Comparison of ENCODE assay signal across 28 cellular contexts in the genomic region with DNA sequence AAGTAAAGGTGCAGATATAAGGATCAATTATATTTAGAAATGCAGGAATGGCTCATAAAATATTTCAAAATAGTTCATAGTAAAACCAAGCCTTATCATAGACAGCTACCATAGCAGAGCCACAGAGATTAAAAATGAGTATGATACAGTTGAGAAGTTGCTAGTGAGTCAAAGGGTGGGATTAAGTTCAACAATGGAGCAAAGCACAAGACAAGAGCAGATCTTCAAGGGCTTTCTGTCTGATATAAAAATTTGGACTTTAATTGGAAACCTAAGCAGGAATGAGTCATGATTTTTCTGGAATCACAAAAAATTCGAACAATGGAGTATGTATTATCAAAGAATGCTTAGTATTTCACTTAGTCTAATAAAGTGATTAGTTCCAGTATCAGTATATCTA.
"Had no signal": no experiment of that assay in that cellular context is flagged by ENCODE, and none has a peak within 500 bp of the region (broad histone marks: within the 10 kb centered on the region; RNA-seq: fewer than 3 reads in every experiment).

No MANE protein-coding gene starts in this region.

- H3K4me2 ChIP-seq: PC-9 had no signal

- H3K27ac ChIP-seq: coronary artery, PC-9, RWPE1 had no signal

- H2AFZ ChIP-seq: PC-9 had no signal

- H3K27me3 ChIP-seq: MG63 had no signal

- DNase-seq: activated CD4-positive, alpha-beta T cell treated with anti-CD3 and anti-CD28 coated beads for 36 hours; activated CD4-positive, alpha-beta T cell treated with anti-CD3 and anti-CD28 coated beads, Interleukin-2, amount 10 ng/mL, durations not matched to agents 7 days and 5 days; activated CD4-positive, alpha-beta T cell treated with anti-CD3 and anti-CD28 coated beads, Interleukin-2, amount 50 U/mL, for 48 hours; activated CD8-positive, alpha-beta T cell treated with anti-CD3 and anti-CD28 coated beads, Interleukin-2, amount 10 ng/mL, durations not matched to agents 7 days and 5 days; activated gamma-delta T cell; activated naive CD4-positive, alpha-beta T cell treated with Interleukin-2 at 50 U/mL for 16 hours; activated naive CD8-positive, alpha-beta T cell treated with anti-CD3 and anti-CD28 coated beads, Interleukin-2, amount 10 ng/mL, durations not matched to agents 7 days and 5 days; activated T-cell treated with anti-CD3 and anti-CD28 coated beads, Interleukin-2, amount 50 U/mL, for 24 hours; Karpas-422; MG63; MV-4-11; NCI-H1092; NCI-H1417; NCI-H187 treated with DMSO at 0.1 percent for 48 hours; NCI-H2081; NCI-H2171 treated with DMSO at 0.1 percent for 48 hours; NCI-H2227 treated with DMSO at 0.1 percent for 48 hours; NCI-H446 treated with DMSO at 0.1 percent for 48 hours; NCI-H524; NCI-H69; NCI-H82; PC-9; SIG-M5 had no signal

- H3K4me3 ChIP-seq: coronary artery, MG63, PC-9 had no signal

- H3K36me3 ChIP-seq: MG63 had no signal

- H3K9me3 ChIP-seq: MG63 had no signal

- ATAC-seq: activated CD4-positive, alpha-beta T cell treated with anti-CD3 and anti-CD28 coated beads for 36 hours; activated CD4-positive, CD25-positive, alpha-beta regulatory T cell treated with anti-CD3 and anti-CD28 coated beads, Interleukin-2, amount 50 U/mL, for 24 hours; activated CD8-positive, alpha-beta T cell treated with anti-CD3 and anti-CD28 coated beads, Interleukin-2, amount 10 ng/mL, durations not matched to agents 7 days and 5 days; Right ventricle myocardium inferior; WTC11 had no signal
